ENCODE assay signal across 15 cellular contexts in genomic region chr6:28371280-28371679, GRCh38. TPM values are rescaled to one million over a fixed set of nuclear protein-coding genes. Genes with fewer than 3 reads are reported as not detected.
DNase-seq lines count a peak whose midpoint lies in the region; ATAC-seq, FAIRE-seq and TF ChIP-seq lines count a peak whose summit lies in the region.
"Had no signal": no experiment of that assay in that cellular context is flagged by ENCODE, and none has a peak within 500 bp of the region (broad histone marks: within the 10 kb centered on the region; RNA-seq: fewer than 3 reads in every experiment).

No MANE protein-coding gene starts in this region.

- CTCF ChIA-PET in K562 (lab: Yijun Ruan, JAX; ENCODE audit: low intra/inter-chr PET ratio), result no interaction called here

- in situ Hi-C loops in K562 (cut with MboI) (no loop called here), gastrocnemius medialis (cut with MboI; ENCODE audit: low sequenced_read_pairs in 4 of 4) (loop anchor here in 1 of 4 donors (25.0 kb wide), 1 partner anchor 1209 kb away; no protein-coding TSS in a partner anchor)

- no peak overlapping the region for H3K27ac Mint-ChIP-seq in endodermal cell

- H3K9me3 Mint-ChIP-seq in endodermal cell, result no peaks in the 10 kb centered on the region
- H3K9me3 Mint-ChIP-seq: CD8-positive, alpha-beta memory T cell; H9 had no signal

- TF ChIP-seq RAD21 in K562 (CRISPR knock-in tag; conservative IDR thresholded peaks at IDR 0.05 in 1 of 2, IDR thresholded peaks at IDR 0.05 in 1 of 2), result no peak

- no peaks in the 10 kb centered on the region for H3K9me2 ChIP-seq in OCI-LY1 (ENCODE audit: low read depth, low read length)

- H3K4me1 Mint-ChIP-seq in endodermal cell, result no peaks in the 10 kb centered on the region
- H3K4me1 Mint-ChIP-seq: CD8-positive, alpha-beta memory T cell; H9 had no signal

- H3K4me1 ChIP-seq in BLaER1 treated with 17β-estradiol and CSF1 and Interleukin-3, amounts not matched to agents 10 nM and 100 nM, result peaks cover 13 to 24% (median 17%) of the 10 kb centered on the region in 10 experiments
- H3K4me1 ChIP-seq in OCI-LY1 (ENCODE audit: insufficient read depth, low read length, severe bottlenecking) (peaks cover 13% of the 10 kb centered on the region), K562 (replicated peaks in 1 of 2; ENCODE audit: control insufficient read depth in 2 of 2, insufficient read depth in 2 of 2, low read length in 2 of 2) (peaks cover 3 to 14% of the 10 kb centered on the region in 2 experiments; a peak in 3 of 5 replicates), endodermal cell (ENCODE audit: control insufficient read depth, insufficient read depth, low read length) (no peaks in the 10 kb centered on the region), gastrocnemius medialis (no peaks in the 10 kb centered on the region)
- H3K4me1 ChIP-seq: BE2C, Caco-2 had no signal

- H2AFZ ChIP-seq in OCI-LY1 (ENCODE audit: low read length), result no peak overlapping the region
- no peak overlapping the region for H2AFZ ChIP-seq in K562 (ENCODE audit: low read depth, low read length)

- H4K20me1 ChIP-seq in BLaER1 treated with 17β-estradiol and CSF1 and Interleukin-3, amounts not matched to agents 10 nM and 100 nM, result no peaks in the 10 kb centered on the region
- no peaks in the 10 kb centered on the region for H4K20me1 ChIP-seq in OCI-LY1 (ENCODE audit: insufficient read depth, low read length)
- no peaks in the 10 kb centered on the region for H4K20me1 ChIP-seq in K562 (replicated peaks; ENCODE audit: control insufficient read depth, insufficient read depth, low read length)

- no peaks in the 10 kb centered on the region for H3K27me3 ChIP-seq in BLaER1 treated with 17β-estradiol and CSF1 and Interleukin-3, amounts not matched to agents 10 nM and 100 nM
- H3K27me3 ChIP-seq in OCI-LY1 (ENCODE audit: insufficient read depth, low read length) (no peaks in the 10 kb centered on the region), K562 (ENCODE audit: control insufficient read depth in 2 of 2, insufficient read depth in 2 of 2, low read length in 2 of 2) (no peaks in the 10 kb centered on the region), endodermal cell (ENCODE audit: control insufficient read depth, insufficient read depth, low read length, poor library complexity, severe bottlenecking) (no peaks in the 10 kb centered on the region), gastrocnemius medialis (no peaks in the 10 kb centered on the region)
- H3K27me3 ChIP-seq: BE2C had no signal

- no peaks in the 10 kb centered on the region for H3K79me2 ChIP-seq in OCI-LY1 (ENCODE audit: insufficient read depth, low read length)
- no peaks in the 10 kb centered on the region for H3K79me2 ChIP-seq in K562 (ENCODE audit: control insufficient read depth, insufficient read depth, low read length)

- ATAC-seq in K562 (peak; percentile 27; the same call in 2 of the 3 replicates), GM19452 (IDR thresholded peaks at IDR 0.05; ENCODE audit: unreplicated experiment) (no peak), gastrocnemius medialis (no peak)

- no peaks in the 10 kb centered on the region for H3K9me3 ChIP-seq in BLaER1 treated with 17β-estradiol and CSF1 and Interleukin-3, amounts not matched to agents 10 nM and 100 nM (replicated peaks in 1 of 11)
- peaks cover 4% of the 10 kb centered on the region; the same call in 1 of the 2 replicates for H3K9me3 ChIP-seq in OCI-LY1 (ENCODE audit: low read length)
- no peaks in the 10 kb centered on the region for H3K9me3 ChIP-seq in K562 (replicated peaks; ENCODE audit: control insufficient read depth, insufficient read depth, low read depth, low read length)
- H3K9me3 ChIP-seq in endodermal cell (ENCODE audit: control insufficient read depth, low read length), result no peaks in the 10 kb centered on the region
- H3K9me3 ChIP-seq in gastrocnemius medialis, result no peaks in the 10 kb centered on the region
- H3K9me3 ChIP-seq: BE2C, Caco-2 had no signal

- H3K36me3 Mint-ChIP-seq in endodermal cell (ENCODE audit: low read depth), result peaks cover 19% of the 10 kb centered on the region

- H3K27me3 Mint-ChIP-seq in endodermal cell (ENCODE audit: insufficient read depth), result no peaks in the 10 kb centered on the region
- H3K27me3 Mint-ChIP-seq: CD8-positive, alpha-beta memory T cell had no signal

- peaks cover 4% of the 10 kb centered on the region for H3F3A ChIP-seq in OCI-LY1 (ENCODE audit: insufficient read depth, low read length)

- TF ChIP-seq EP300 in K562 (IDR thresholded peaks at IDR 0.05; ENCODE audit: low read length), result no peak

- no TSS peak for BruUV-seq in K562 (replicated peaks; lab: Mats Ljungman, UMichigan)

- no peak overlapping the region for H3K4me3 Mint-ChIP-seq in endodermal cell
- H3K4me3 Mint-ChIP-seq: CD8-positive, alpha-beta memory T cell; H9 had no signal

- H3K27ac ChIP-seq in BLaER1 treated with 17β-estradiol and CSF1 and Interleukin-3, amounts not matched to agents 10 nM and 100 nM, result peak overlapping the region in 8 of 11 experiments; percentile 34 to 64 (median 54); a peak in 13 of 22 replicates
- H3K27ac ChIP-seq in OCI-LY1 (ENCODE audit: low read depth, low read length, poor library complexity, severe bottlenecking) (peak overlapping the region; percentile 4), K562 (ENCODE audit: extremely low read depth, low read depth, low read length) (no peak overlapping the region), endodermal cell (ENCODE audit: low read depth, low read length) (no peak overlapping the region), gastrocnemius medialis (no peak overlapping the region)

- H3K4me3 ChIP-seq in BLaER1 treated with 17β-estradiol and CSF1 and Interleukin-3, amounts not matched to agents 10 nM and 100 nM, result no peak overlapping the region
- H3K4me3 ChIP-seq in OCI-LY1 (ENCODE audit: low read depth, low read length, poor library complexity, severe bottlenecking), result no peak overlapping the region
- no peak overlapping the region for H3K4me3 ChIP-seq in K562
- no peak overlapping the region for H3K4me3 ChIP-seq in endodermal cell (ENCODE audit: low read length)
- no peak overlapping the region for H3K4me3 ChIP-seq in gastrocnemius medialis

- POLR2A ChIA-PET in K562 (lab: Yijun Ruan, JAX), result interaction anchor here (0.8 to 2.4 kb wide), 5 partner anchors 8 to 478 kb away, joined by 3 to 13 read pairs (median 5); a partner anchor contains a TSS

- 94% methylated on average over 1 of the region's 1 CpG for WGBS in K562 (ENCODE audit: insufficient coverage, low coverage, missing lambda C conversion rate)
- 83 to 93% methylated on average over 1 of the region's 1 CpG for whole genome bisulfite sequencing in endodermal cell (ENCODE audit: insufficient coverage in 1 of 2, insufficient read length in 1 of 2), 2 experiments

- no peak for FAIRE-seq in K562 (lab: Jason Lieb, UNC)
- no peak for FAIRE-seq in GM12891 (lab: Jason Lieb, UNC)
- FAIRE-seq: A204.1 had no signal

- intact Hi-C loops in K562 (cut with micrococcal nuclease), result no loop called here
- intact Hi-C loops in gastrocnemius medialis (cut with DNase I; ENCODE audit: low total_unique reads), result no loop called here

- TF ChIP-seq CTCF in OCI-LY1 (IDR thresholded peaks at IDR 0.05; ENCODE audit: low read length) (no peak), K562 (IDR thresholded peaks at IDR 0.05 in 2 of 3, conservative IDR thresholded peaks at IDR 0.05 in 1 of 3; ENCODE audit: insufficient read depth in 2 of 3, low read depth in 1 of 3, low read length in 3 of 3) (no peak), endodermal cell (conservative IDR thresholded peaks at IDR 0.05) (no peak), gastrocnemius medialis (IDR thresholded peaks at IDR 0.05 in 4 of 5, conservative IDR thresholded peaks at IDR 0.05 in 1 of 5) (no peak)

- H3K9me1 ChIP-seq in K562 (ENCODE audit: control insufficient read depth, insufficient read depth, low read length), result no peaks in the 10 kb centered on the region

- no peak for TF ChIP-seq POLR2A in K562 (conservative IDR thresholded peaks at IDR 0.05)
- no peak for TF ChIP-seq POLR2A in GM12891 (IDR thresholded peaks at IDR 0.05; ENCODE audit: low read depth, low read length)
- no peak for TF ChIP-seq POLR2A in gastrocnemius medialis (IDR thresholded peaks at IDR 0.05)

- H3K4me2 ChIP-seq in BLaER1 treated with 17β-estradiol and CSF1 and Interleukin-3, amounts not matched to agents 10 nM and 100 nM, result peak overlapping the region in 9 of 11 experiments; percentile 28 to 70 (median 57); a peak in 17 of 22 replicates
- H3K4me2 ChIP-seq in OCI-LY1 (ENCODE audit: low read length), result no peak overlapping the region
- no peak overlapping the region for H3K4me2 ChIP-seq in K562 (ENCODE audit: insufficient read depth, low read length)

- H3K36me3 ChIP-seq in BLaER1 treated with 17β-estradiol and CSF1 and Interleukin-3, amounts not matched to agents 10 nM and 100 nM, result peaks cover 2 to 20% (median 12%) of the 10 kb centered on the region in 11 experiments; a peak in 19 of 22 replicates
- H3K36me3 ChIP-seq in OCI-LY1 (ENCODE audit: insufficient read depth, low read length) (peaks cover 37% of the 10 kb centered on the region), K562 (ENCODE audit: control insufficient read depth, insufficient read depth, low read length) (peaks cover 20% of the 10 kb centered on the region; the same call in 2 of the 3 replicates), endodermal cell (ENCODE audit: control insufficient read depth, insufficient read depth, low read length) (peaks cover 9% of the 10 kb centered on the region), gastrocnemius medialis (peaks cover 0 to 26% of the 10 kb centered on the region in 2 donors)

- no peak overlapping the region for H3K9ac ChIP-seq in BLaER1 treated with 17β-estradiol and CSF1 and Interleukin-3, amounts not matched to agents 10 nM and 100 nM
- no peak overlapping the region for H3K9ac ChIP-seq in OCI-LY1 (ENCODE audit: low read length)
- H3K9ac ChIP-seq in K562 (ENCODE audit: insufficient read depth in 1 of 2, low read depth in 2 of 2, low read length in 2 of 2), result no peak overlapping the region
- no peak overlapping the region for H3K9ac ChIP-seq in endodermal cell (ENCODE audit: extremely low read depth, low read length, poor library complexity, severe bottlenecking)

- no peak for DNase-seq in K562 (ENCODE audit: extremely low read depth in 1 of 4, low spot score in 3 of 4)
- DNase-seq in GM12891 (ENCODE audit: insufficient read length, low spot score), result no peak
- DNase-seq in endodermal cell, result no peak
- no peak for DNase-seq in gastrocnemius medialis
- DNase-seq: BE2C; Caco-2; CD8-positive, alpha-beta memory T cell; DMS53; GF-D8; GOT3; H9 had no signal

RNA-seq across cellular contexts. Expression of gene ZKSCAN3, which starts 21.5 kb away (rescaled TPM):
- 18.5 and 26.6 TPM in 2 replicates for total RNA-seq in K562 (2011; cell fraction: chromatin; rRNA removed; ENCODE audit: low replicate concordance)
- total RNA-seq in K562 (2011; cell fraction: nucleolus; rRNA removed), result 8.7 and 9.0 TPM in 2 replicates
- total RNA-seq in K562 (2011; cell fraction: nucleoplasm; rRNA removed), result 14.7 and 21.2 TPM in 2 replicates
- total RNA-seq in K562 (2014; rRNA removed) (5.5 and 9.1 TPM in 2 replicates), K562 (2014; rRNA removed; fragmentation: Illumina TruSeq; extraction: Trizol) (12.4 and 12.8 TPM in 2 replicates), K562 (2015; rRNA removed; fragmentation: Illumina TruSeq; extraction: Trizol) (12.2 and 12.4 TPM in 2 replicates), K562 (2021) (10.2 and 11.1 TPM in 2 replicates), endodermal cell (10 to 100 TPM; 10.1 to 11.4 TPM), gastrocnemius medialis (1 to 10 TPM; 1.5 to 4.5 (median 2.4) TPM)
- polyA plus RNA-seq in K562 (2011; rRNA removed) (11.4 and 12.2 TPM in 2 replicates), K562 (2014; fragmentation: Illumina TruSeq; extraction: Trizol) (9.0 and 10.4 TPM in 2 replicates), K562 (2014; fragmentation: Nextera tagmentation; extraction: Ambion mirVana) (1 to 10 TPM; 3.0 to 4.3 TPM), K562 (2014; rRNA removed) (6.9 and 8.0 TPM in 2 replicates)
- 4.1 and 7.4 TPM in 2 replicates for polyA plus RNA-seq in K562 (2011; cell fraction: cytosol; rRNA removed)
- polyA plus RNA-seq in K562 (2011; cell fraction: nucleus; rRNA removed), result 13.7 and 16.5 TPM in 2 replicates
- 6.5 and 6.8 TPM in 2 replicates for polyA plus RNA-seq in K562 (2012)
- polyA minus RNA-seq in K562 (2011; rRNA and poly(A)+ RNA removed), result 7.9 and 12.8 TPM in 2 replicates
- polyA minus RNA-seq in K562 (2011; cell fraction: cytosol; rRNA and poly(A)+ RNA removed), result 4.5 and 6.7 TPM in 2 replicates
- polyA minus RNA-seq in K562 (2011; cell fraction: nucleus; rRNA and poly(A)+ RNA removed), result 3.8 and 7.0 TPM in 2 replicates
- polyA plus RNA-seq in GM12891 (2012; ENCODE audit: low read depth, missing spikeins), result 0.95 TPM
- polyA plus RNA-seq in endodermal cell (2013, experiment 1 of 2), result 8.2 TPM
- polyA plus RNA-seq in endodermal cell (2013, experiment 2 of 2), result 6.0 TPM

RNA-seq across cellular contexts. Expression of gene ZSCAN12, which starts 28.3 kb away (rescaled TPM):
- 20.1 and 58.9 TPM in 2 replicates for total RNA-seq in K562 (2011; cell fraction: chromatin; rRNA removed; ENCODE audit: low replicate concordance)
- total RNA-seq in K562 (2011; cell fraction: nucleolus; rRNA removed), result 11.8 and 18.6 TPM in 2 replicates
- total RNA-seq in K562 (2011; cell fraction: nucleoplasm; rRNA removed), result 20.4 and 21.6 TPM in 2 replicates
- total RNA-seq in K562 (2014; rRNA removed) (12.3 and 12.5 TPM in 2 replicates), K562 (2014; rRNA removed; fragmentation: Illumina TruSeq; extraction: Trizol) (19.4 and 22.6 TPM in 2 replicates), K562 (2015; rRNA removed; fragmentation: Illumina TruSeq; extraction: Trizol) (17.7 and 19.6 TPM in 2 replicates), K562 (2021) (12.1 and 12.5 TPM in 2 replicates), endodermal cell (10 to 100 TPM; 10.5 to 12.8 TPM), gastrocnemius medialis (1 to 10 TPM in 1 of 4 donors, under 1 TPM in 3; 0.42 to 1.9 (median 0.63) TPM)
- polyA plus RNA-seq in K562 (2011; rRNA removed) (14.5 and 18.5 TPM in 2 replicates), K562 (2014; fragmentation: Illumina TruSeq; extraction: Trizol) (12.3 and 14.5 TPM in 2 replicates), K562 (2014; fragmentation: Nextera tagmentation; extraction: Ambion mirVana) (1 to 10 TPM; 2.5 to 7.9 TPM), K562 (2014; rRNA removed) (10.4 and 11.4 TPM in 2 replicates)
- 3.8 and 6.5 TPM in 2 replicates for polyA plus RNA-seq in K562 (2011; cell fraction: cytosol; rRNA removed)
- 12.0 and 13.1 TPM in 2 replicates for polyA plus RNA-seq in K562 (2011; cell fraction: nucleus; rRNA removed)
- polyA plus RNA-seq in K562 (2012), result 5.6 and 7.0 TPM in 2 replicates
- 35.5 and 45.0 TPM in 2 replicates for polyA minus RNA-seq in K562 (2011; rRNA and poly(A)+ RNA removed)
- 8.2 and 11.4 TPM in 2 replicates for polyA minus RNA-seq in K562 (2011; cell fraction: cytosol; rRNA and poly(A)+ RNA removed)
- 17.8 and 33.1 TPM in 2 replicates for polyA minus RNA-seq in K562 (2011; cell fraction: nucleus; rRNA and poly(A)+ RNA removed)
- polyA plus RNA-seq in GM12891 (2012; ENCODE audit: low read depth, missing spikeins), result 2.3 TPM
- 11.0 TPM for polyA plus RNA-seq in endodermal cell (2013, experiment 1 of 2)
- polyA plus RNA-seq in endodermal cell (2013, experiment 2 of 2), result 9.4 TPM

RNA-seq across cellular contexts. Expression of gene ZSCAN31, which starts 35.3 kb away (rescaled TPM):
- 6.8 and 10.3 TPM in 2 replicates for total RNA-seq in K562 (2011; cell fraction: chromatin; rRNA removed; ENCODE audit: low replicate concordance)
- total RNA-seq in K562 (2011; cell fraction: nucleolus; rRNA removed), result 4.2 and 5.4 TPM in 2 replicates
- total RNA-seq in K562 (2011; cell fraction: nucleoplasm; rRNA removed), result 4.0 and 5.6 TPM in 2 replicates
- total RNA-seq in K562 (2014; rRNA removed) (4.1 and 6.3 TPM in 2 replicates), K562 (2014; rRNA removed; fragmentation: Illumina TruSeq; extraction: Trizol) (8.4 and 9.0 TPM in 2 replicates), K562 (2015; rRNA removed; fragmentation: Illumina TruSeq; extraction: Trizol) (11.4 and 12.1 TPM in 2 replicates), K562 (2021) (5.7 and 7.4 TPM in 2 replicates), endodermal cell (1 to 10 TPM; 1.7 to 4.7 TPM), gastrocnemius medialis (10 to 100 TPM in 2 of 4 donors, 1 to 10 TPM in 2; 2.4 to 14.1 (median 7.5) TPM)
- polyA plus RNA-seq in K562 (2011; rRNA removed) (8.4 and 9.8 TPM in 2 replicates), K562 (2014; fragmentation: Illumina TruSeq; extraction: Trizol) (7.9 and 8.5 TPM in 2 replicates), K562 (2014; fragmentation: Nextera tagmentation; extraction: Ambion mirVana) (1 to 10 TPM; 5.0 to 7.0 TPM), K562 (2014; rRNA removed) (3.9 and 5.7 TPM in 2 replicates)
- 4.4 and 6.1 TPM in 2 replicates for polyA plus RNA-seq in K562 (2011; cell fraction: cytosol; rRNA removed)
- 9.8 and 10.5 TPM in 2 replicates for polyA plus RNA-seq in K562 (2011; cell fraction: nucleus; rRNA removed)
- 6.8 and 11.1 TPM in 2 replicates for polyA plus RNA-seq in K562 (2012)
- polyA minus RNA-seq in K562 (2011; rRNA and poly(A)+ RNA removed), result 16.6 and 17.6 TPM in 2 replicates
- 4.2 and 6.7 TPM in 2 replicates for polyA minus RNA-seq in K562 (2011; cell fraction: cytosol; rRNA and poly(A)+ RNA removed)
- 5.3 and 8.2 TPM in 2 replicates for polyA minus RNA-seq in K562 (2011; cell fraction: nucleus; rRNA and poly(A)+ RNA removed)
- polyA plus RNA-seq in GM12891 (2012; ENCODE audit: low read depth, missing spikeins), result 3.2 TPM
- 7.1 TPM for polyA plus RNA-seq in endodermal cell (2013, experiment 1 of 2)
- 4.1 TPM for polyA plus RNA-seq in endodermal cell (2013, experiment 2 of 2)

Comparison
In these comparisons a context has a peak if more than half of its experiments do, and no peak if none do; other contexts are left out.
1. H3K27ac ChIP-seq: peak in BLaER1 treated with 17β-estradiol and CSF1 and Interleukin-3, amounts not matched to agents 10 nM and 100 nM (8 of 11) and OCI-LY1 (single experiment); none in K562 (single experiment), endodermal cell (single experiment) and gastrocnemius medialis (0 of 4).
2. H3K4me2 ChIP-seq: peak in BLaER1 treated with 17β-estradiol and CSF1 and Interleukin-3, amounts not matched to agents 10 nM and 100 nM (9 of 11); none in OCI-LY1 (single experiment) and K562 (single experiment).